In the genomic region with DNA sequence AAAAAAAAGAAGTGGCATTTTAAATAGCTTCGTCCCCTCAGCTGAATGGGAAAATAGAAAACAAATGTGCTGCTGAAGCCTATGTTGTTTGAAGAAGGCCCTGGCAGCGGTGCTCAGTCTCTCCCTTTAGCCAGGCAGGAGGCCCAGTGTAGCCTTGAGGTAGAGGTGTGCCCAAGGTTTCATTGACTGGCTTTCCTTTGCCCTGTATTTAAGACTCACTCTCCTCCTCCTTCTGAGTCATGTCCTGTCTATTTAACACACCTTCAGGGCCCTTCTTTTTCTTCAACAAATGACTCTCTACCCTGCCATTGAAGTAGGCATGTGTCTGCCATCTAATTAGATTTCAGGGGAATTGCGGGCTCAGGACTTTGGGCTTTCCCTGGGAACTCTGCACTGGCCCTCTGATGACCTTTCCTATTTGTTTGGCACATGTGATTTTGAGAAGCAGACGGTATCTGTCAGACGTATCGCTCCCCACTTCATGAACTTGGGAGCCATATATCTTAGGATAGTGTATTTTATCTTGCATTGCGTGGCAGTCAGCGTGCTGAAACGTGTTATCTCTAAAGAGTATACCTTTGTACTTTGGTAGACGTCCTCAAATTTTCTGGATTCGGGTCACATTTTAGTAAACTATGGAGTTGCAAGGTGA, we compare ENCODE assay signal across 13 cellular contexts. TPM values are rescaled to one million over a fixed set of nuclear protein-coding genes. Genes with fewer than 3 reads are reported as not detected.
DNase-seq lines count a peak whose midpoint lies in the region; ATAC-seq and TF ChIP-seq lines count a peak whose summit lies in the region.
"Had no signal": no experiment of that assay in that cellular context is flagged by ENCODE, and none has a peak within 500 bp of the region (broad histone marks: within the 10 kb centered on the region; RNA-seq: fewer than 3 reads in every experiment).

No MANE protein-coding gene starts in this region.

- no peak overlapping the region for H3K9ac ChIP-seq in Loucy (ENCODE audit: low read depth, low read length, poor library complexity, severe bottlenecking)

- no peak overlapping the region for H3K27ac ChIP-seq in body of pancreas
- H3K27ac ChIP-seq in suprapubic skin: no peak overlapping the region
- H3K27ac ChIP-seq: BLaER1 treated with 17β-estradiol and CSF1 and Interleukin-3, amounts not matched to agents 10 nM and 100 nM; right atrium auricular region had no signal

- H3K36me3 ChIP-seq in Loucy (ENCODE audit: insufficient read depth, low read length) (no peaks in the 10 kb centered on the region), body of pancreas (replicated peaks in 1 of 2; ENCODE audit: insufficient read depth in 1 of 2, low read depth in 2 of 2) (no peaks in the 10 kb centered on the region), suprapubic skin (no peaks in the 10 kb centered on the region)
- H3K36me3 ChIP-seq: gastrocnemius medialis, right atrium auricular region had no signal

- H3K79me2 ChIP-seq in Loucy (ENCODE audit: insufficient read depth, low read length): peaks cover 36% of the 10 kb centered on the region

- ATAC-seq in body of pancreas (no peak), GM19452 (IDR thresholded peaks at IDR 0.05; ENCODE audit: unreplicated experiment) (no peak)

- peaks cover 7% of the 10 kb centered on the region for H3K36me3 Mint-ChIP-seq in progenitor cell of endocrine pancreas (ENCODE audit: insufficient read depth)

- no peak overlapping the region for H3K4me3 ChIP-seq in Loucy (ENCODE audit: low read length, poor library complexity, severe bottlenecking)
- no peak overlapping the region for H3K4me3 ChIP-seq in body of pancreas
- no peak overlapping the region for H3K4me3 ChIP-seq in suprapubic skin
- H3K4me3 ChIP-seq: BLaER1 treated with 17β-estradiol and CSF1 and Interleukin-3, amounts not matched to agents 10 nM and 100 nM; gastrocnemius medialis; right atrium auricular region had no signal

- H3K4me1 ChIP-seq in Loucy (ENCODE audit: insufficient read depth, low read length, poor library complexity, severe bottlenecking) (peaks cover 34% of the 10 kb centered on the region), body of pancreas (peaks cover 45% of the 10 kb centered on the region), suprapubic skin (peaks cover 45% of the 10 kb centered on the region)

- no peaks in the 10 kb centered on the region for H3K9me3 Mint-ChIP-seq in progenitor cell of endocrine pancreas (ENCODE audit: low read depth)
- H3K9me3 Mint-ChIP-seq: activated T-helper 2 cell treated with anti-CD3 and anti-CD28 coated beads, Interferon-gamma antibody, Interleukin-2, Interleukin-4, amounts not matched to agents 10 μg/mL and 5 μg/mL and 100 μg/mL, durations not matched to agents 14 hours and 24 hours and 36 hours had no signal

- H3K9me2 ChIP-seq in Loucy (replicated peaks; ENCODE audit: low read depth, low read length): no peaks in the 10 kb centered on the region

- H3K4me2 ChIP-seq in Loucy (ENCODE audit: low read depth, low read length, poor library complexity, severe bottlenecking): peak overlapping the region; percentile 26

- intact Hi-C loops in body of pancreas (cut with DNase I): no loop called here

- peak overlapping the region; percentile 34 for H3K27ac Mint-ChIP-seq in progenitor cell of endocrine pancreas
- H3K27ac Mint-ChIP-seq: activated T-helper 2 cell treated with anti-CD3 and anti-CD28 coated beads, Interferon-gamma antibody, Interleukin-2, Interleukin-4, amounts not matched to agents 10 μg/mL and 5 μg/mL and 100 μg/mL, durations not matched to agents 14 hours and 24 hours and 36 hours had no signal

- no peak for TF ChIP-seq EP300 in suprapubic skin (IDR thresholded peaks at IDR 0.05)

- H3K27me3 ChIP-seq in Loucy (ENCODE audit: insufficient read depth, low read length, poor library complexity, severe bottlenecking) (no peaks in the 10 kb centered on the region), body of pancreas (no peaks in the 10 kb centered on the region), suprapubic skin (no peaks in the 10 kb centered on the region)
- H3K27me3 ChIP-seq: BLaER1 treated with 17β-estradiol and CSF1 and Interleukin-3, amounts not matched to agents 10 nM and 100 nM; gastrocnemius medialis; right atrium auricular region had no signal

- 43 to 49% methylated on average over 11 of the region's 11 CpGs for WGBS in body of pancreas, 2 donors
- 50% methylated on average over 11 of the region's 11 CpGs for WGBS in suprapubic skin

- no peak overlapping the region for H3K4me3 Mint-ChIP-seq in progenitor cell of endocrine pancreas (ENCODE audit: low read depth)

- DNase-seq in body of pancreas: peak in 3 of 4 donors; percentile 38 to 61 (median 58)
- DNase-seq in progenitor cell of endocrine pancreas (ENCODE audit: low spot score, unreplicated experiment): no peak
- DNase-seq in suprapubic skin (ENCODE audit: low spot score in 2 of 2): no peak
- no peak for DNase-seq in NAMALWA (ENCODE audit: low spot score)
- DNase-seq: activated CD4-positive, alpha-beta T cell treated with anti-CD3 and anti-CD28 coated beads for 1 hour had no signal

- no peaks in the 10 kb centered on the region for H3F3A ChIP-seq in Loucy (ENCODE audit: low read depth)

- TF ChIP-seq POLR2A in body of pancreas (IDR thresholded peaks at IDR 0.05): no peak
- TF ChIP-seq POLR2A in suprapubic skin (IDR thresholded peaks at IDR 0.05): no peak

- H3K9me3 ChIP-seq in Loucy (ENCODE audit: insufficient read depth, low read depth, low read length) (no peaks in the 10 kb centered on the region), body of pancreas (no peaks in the 10 kb centered on the region), suprapubic skin (no peaks in the 10 kb centered on the region)
- H3K9me3 ChIP-seq: BLaER1 treated with 17β-estradiol and CSF1 and Interleukin-3, amounts not matched to agents 10 nM and 100 nM; gastrocnemius medialis; right atrium auricular region had no signal

- peaks cover 26% of the 10 kb centered on the region for H3K4me1 Mint-ChIP-seq in progenitor cell of endocrine pancreas (ENCODE audit: low read depth)

- peaks cover 4% of the 10 kb centered on the region for H4K20me1 ChIP-seq in Loucy (ENCODE audit: insufficient read depth, low read length, poor library complexity, severe bottlenecking)

- no peaks in the 10 kb centered on the region for H3K27me3 Mint-ChIP-seq in progenitor cell of endocrine pancreas

- TF ChIP-seq CTCF in Loucy (conservative IDR thresholded peaks at IDR 0.05; ENCODE audit: low read length) (no peak), body of pancreas (IDR thresholded peaks at IDR 0.05) (no peak), progenitor cell of endocrine pancreas (IDR thresholded peaks at IDR 0.05; ENCODE audit: unreplicated experiment) (no peak), suprapubic skin (IDR thresholded peaks at IDR 0.05) (no peak)

- no peak overlapping the region for H2AFZ ChIP-seq in Loucy (ENCODE audit: low read length)

RNA-seq across cellular contexts. Expression of a gene that starts 4.3 kb away (rescaled TPM):
- total RNA-seq in body of pancreas (10 to 100 TPM; 16.9 to 47.5 TPM), progenitor cell of endocrine pancreas (64.5 and 65.8 TPM in 2 replicates), suprapubic skin (10 to 100 TPM; 17.8 to 32.4 (median 30.6) TPM)

RNA-seq across cellular contexts. Expression of a gene that starts 26.4 kb away (rescaled TPM):
- total RNA-seq in body of pancreas (not detected), progenitor cell of endocrine pancreas (0.60 and 0.73 TPM in 2 replicates), suprapubic skin (10 to 100 TPM; 23.6 to 61.7 (median 32.3) TPM)
- total RNA-seq: kidney epithelial cell had no signal

RNA-seq across cellular contexts. Expression of a gene that starts 28.4 kb away (rescaled TPM):
- total RNA-seq in body of pancreas (not detected), progenitor cell of endocrine pancreas (1.5 and 1.6 TPM in 2 replicates), suprapubic skin (under 1 TPM in 2 of 4 donors, not detected in 2; 0.34 to 0.42 TPM)
- total RNA-seq: Daoy, gastrocnemius medialis, kidney epithelial cell had no signal

RNA-seq across cellular contexts. Expression of a gene that starts 35.0 kb away (rescaled TPM):
- total RNA-seq in body of pancreas (100 to 1,000 TPM in 1 of 2 donors, 10 to 100 TPM in 1; 79.4 to 122 TPM), progenitor cell of endocrine pancreas (121 and 136 TPM in 2 replicates), suprapubic skin (100 to 1,000 TPM in 1 of 4 donors, 10 to 100 TPM in 3; 69.8 to 115 (median 84.6) TPM)

RNA-seq across cellular contexts. Expression of a gene that starts 35.2 kb away (rescaled TPM):
- total RNA-seq in body of pancreas (10 to 100 TPM; 19.1 to 20.2 TPM), progenitor cell of endocrine pancreas (45.4 and 47.4 TPM in 2 replicates), suprapubic skin (10 to 100 TPM; 31.1 to 44.7 (median 35.6) TPM)

Comparison
In these comparisons a context has a peak if more than half of its experiments do, and no peak if none do; other contexts are left out.
1. DNase-seq: peak in body of pancreas (3 of 4); none in progenitor cell of endocrine pancreas (single experiment), suprapubic skin (0 of 2) and NAMALWA (single experiment).
2. RNA of a gene that starts 26.4 kb away (total RNA-seq): 23.6 to 61.7 TPM in suprapubic skin; 0.60 to 0.73 TPM in progenitor cell of endocrine pancreas and not detected in body of pancreas; every median in the first group is over 10 times any median in the second.